24 cellular contexts compared by ENCODE assay signal in genomic region chr5:178438746-178439260, GRCh38.
DNase-seq lines count a peak whose midpoint lies in the region; ATAC-seq and TF ChIP-seq lines count a peak whose summit lies in the region.
"Had no signal": no experiment of that assay in that cellular context is flagged by ENCODE, and none has a peak within 500 bp of the region (broad histone marks: within the 10 kb centered on the region; RNA-seq: fewer than 3 reads in every experiment).

No MANE protein-coding gene starts in this region.

- H3K4me1 ChIP-seq in BLaER1 (peaks cover 100% of the 10 kb centered on the region), DND-41 (ENCODE audit: insufficient read depth, low read length) (peaks cover 66% of the 10 kb centered on the region), sigmoid colon (no peaks in the 10 kb centered on the region)

- intact Hi-C loops in sigmoid colon (cut with DNase I), result no loop called here

- no peaks in the 10 kb centered on the region for H3K36me3 Mint-ChIP-seq in T-helper 2 cell treated with Interferon-gamma antibody and Interleukin-4, amounts not matched to agents 5 μg/mL and 100 μg/mL, for 36 hours (ENCODE audit: low read depth)
- H3K36me3 Mint-ChIP-seq: CD8-positive, alpha-beta memory T cell had no signal

- no peaks in the 10 kb centered on the region for H3K36me3 ChIP-seq in BLaER1
- H3K36me3 ChIP-seq in DND-41 (ENCODE audit: insufficient read depth, low read length), result no peaks in the 10 kb centered on the region
- H3K36me3 ChIP-seq in sigmoid colon, result no peaks in the 10 kb centered on the region

- peak overlapping the region; percentile 89 for H3K4me2 ChIP-seq in BLaER1
- peak overlapping the region; percentile 20 for H3K4me2 ChIP-seq in DND-41 (ENCODE audit: insufficient read depth, low read length)

- ATAC-seq in DND-41 (ENCODE audit: insufficient read depth, low read depth) (no peak), left lobe of liver (no peak), HG03196 (IDR thresholded peaks at IDR 0.05; ENCODE audit: unreplicated experiment) (no peak)
- ATAC-seq: HepG2 had no signal

- H3K9ac ChIP-seq in BLaER1 (peak overlapping the region; percentile 50; the same call in 1 of the 2 replicates), DND-41 (ENCODE audit: low read depth, low read length) (peak overlapping the region; percentile 30)

- no peaks in the 10 kb centered on the region for H4K20me1 ChIP-seq in BLaER1
- no peaks in the 10 kb centered on the region for H4K20me1 ChIP-seq in DND-41 (ENCODE audit: insufficient read depth, low read length)

- H3K27me3 Mint-ChIP-seq in T-helper 2 cell treated with Interferon-gamma antibody and Interleukin-4, amounts not matched to agents 5 μg/mL and 100 μg/mL, for 36 hours (ENCODE audit: low read depth), result peaks cover 5% of the 10 kb centered on the region

- no peaks in the 10 kb centered on the region for H3K4me1 Mint-ChIP-seq in T-helper 2 cell treated with Interferon-gamma antibody and Interleukin-4, amounts not matched to agents 5 μg/mL and 100 μg/mL, for 36 hours (ENCODE audit: low read depth)
- H3K4me1 Mint-ChIP-seq: CD8-positive, alpha-beta memory T cell had no signal

- H3K27me3 ChIP-seq in BLaER1 (no peaks in the 10 kb centered on the region), DND-41 (ENCODE audit: insufficient read depth, low read length, poor library complexity) (no peaks in the 10 kb centered on the region), sigmoid colon (peaks cover 0 to 21% (median 0%) of the 10 kb centered on the region in 3 donors)

- H3K9me3 Mint-ChIP-seq in T-helper 2 cell treated with Interferon-gamma antibody and Interleukin-4, amounts not matched to agents 5 μg/mL and 100 μg/mL, for 36 hours, result no peaks in the 10 kb centered on the region
- H3K9me3 Mint-ChIP-seq: CD8-positive, alpha-beta memory T cell had no signal

- H3K79me2 ChIP-seq in DND-41 (ENCODE audit: insufficient read depth, low read length), result peaks cover 16% of the 10 kb centered on the region

- TF ChIP-seq POLR2A in sigmoid colon (IDR thresholded peaks at IDR 0.05), result no peak

- no peaks in the 10 kb centered on the region for H3K9me3 ChIP-seq in BLaER1
- H3K9me3 ChIP-seq in DND-41 (ENCODE audit: insufficient read depth, low read length, severe bottlenecking), result no peaks in the 10 kb centered on the region
- H3K9me3 ChIP-seq in sigmoid colon, result no peaks in the 10 kb centered on the region

- H3K4me3 ChIP-seq in BLaER1, result no peak overlapping the region
- H3K4me3 ChIP-seq in DND-41 (ENCODE audit: low read depth in 1 of 2, low read length in 2 of 2), result no peak overlapping the region
- H3K4me3 ChIP-seq in sigmoid colon, result no peak overlapping the region
- H3K4me3 ChIP-seq: SK-N-MC had no signal

- no peak for TF ChIP-seq EP300 in sigmoid colon (IDR thresholded peaks at IDR 0.05)

- H3K27ac ChIP-seq in BLaER1 (peak overlapping the region; percentile 45), DND-41 (ENCODE audit: low read length) (peak overlapping the region; percentile 75), sigmoid colon (no peak overlapping the region)
- H3K27ac ChIP-seq: C4-2B, SK-N-MC had no signal

- DNase-seq in DND-41, result peak; percentile 24
- peak; percentile 27 for DNase-seq in left lobe of liver (ENCODE audit: low spot score)
- peak; percentile 53 for DNase-seq in sigmoid colon
- DNase-seq in DMS153 (lab: John Stamatoyannopoulos, UW), result no peak
- DNase-seq in T-helper 2 cell treated with Interferon-gamma antibody and Interleukin-4, amounts not matched to agents 5 μg/mL and 100 μg/mL, for 36 hours (ENCODE audit: low spot score), result no peak
- no peak for DNase-seq in NCI-H1436 treated with DMSO at 0.1 percent for 48 hours (lab: John Stamatoyannopoulos, UW)
- DNase-seq: AML-193; Calu3; CD8-positive, alpha-beta memory T cell; HCEC 1CT; Kasumi-1; MV-4-11; NCI-H1105; NCI-H146; NCI-H1930; NCI-H446; NCI-H524 treated with DMSO at 0.1 percent for 48 hours; NCI-H774; SIG-M5 had no signal

- H2AFZ ChIP-seq in DND-41 (ENCODE audit: low read depth, low read length), result 0 out of 2 replicates have a peak overlapping the region, but pooled peaks have one; percentile 45

- no peak overlapping the region for H3K27ac Mint-ChIP-seq in T-helper 2 cell treated with Interferon-gamma antibody and Interleukin-4, amounts not matched to agents 5 μg/mL and 100 μg/mL, for 36 hours
- H3K27ac Mint-ChIP-seq: CD8-positive, alpha-beta memory T cell had no signal

- TF ChIP-seq CTCF in DND-41 (IDR thresholded peaks at IDR 0.05; ENCODE audit: borderline replicate concordance, extremely low read depth, low read length, poor library complexity, severe bottlenecking) (no peak), sigmoid colon (IDR thresholded peaks at IDR 0.05) (no peak)

- H3K4me3 Mint-ChIP-seq in T-helper 2 cell treated with Interferon-gamma antibody and Interleukin-4, amounts not matched to agents 5 μg/mL and 100 μg/mL, for 36 hours, result no peak overlapping the region
- H3K4me3 Mint-ChIP-seq: CD8-positive, alpha-beta memory T cell had no signal

- 85 to 86% methylated on average over 8 of the region's 8 CpGs for WGBS in sigmoid colon, 2 donors

Comparison
In these comparisons a context has a peak if more than half of its experiments do, and no peak if none do; other contexts are left out.
1. H3K27ac ChIP-seq: peak in BLaER1 (single experiment) and DND-41 (single experiment); none in sigmoid colon (0 of 4).
2. DNase-seq: peak in DND-41 (single experiment), left lobe of liver (single experiment) and sigmoid colon (single experiment); none in DMS153 (single experiment), T-helper 2 cell treated with Interferon-gamma antibody and Interleukin-4, amounts not matched to agents 5 μg/mL and 100 μg/mL, for 36 hours (single experiment) and NCI-H1436 treated with DMSO at 0.1 percent for 48 hours (single experiment).